23 cellular contexts compared by ENCODE assay signal in genomic region chr2:112867701-112868631, GRCh38. TPM values are rescaled to one million over a fixed set of nuclear protein-coding genes. Genes with fewer than 3 reads are reported as not detected.
A peak's percentile ranks its signal among the peaks of the same experiment; 100 is the strongest.
DNase-seq lines count a peak whose midpoint lies in the region; ATAC-seq and TF ChIP-seq lines count a peak whose summit lies in the region.
"Had no signal": no experiment of that assay in that cellular context is flagged by ENCODE, and none has a peak within 500 bp of the region (broad histone marks: within the 10 kb centered on the region; RNA-seq: fewer than 3 reads in every experiment).

No MANE protein-coding gene starts in this region.

- H3K23ac ChIP-seq in trophoblast cell (ENCODE audit: low read length) = no peak overlapping the region

- H3K9me3 ChIP-seq in GM23248 (ENCODE audit: low read depth) = no peaks in the 10 kb centered on the region
- peaks cover 7% of the 10 kb centered on the region for H3K9me3 ChIP-seq in RWPE2 (ENCODE audit: severe bottlenecking)
- no peaks in the 10 kb centered on the region for H3K9me3 ChIP-seq in esophagus (ENCODE audit: control insufficient read depth in 2 of 2, insufficient read depth in 1 of 2, low read depth in 1 of 2, low read length in 1 of 2)
- H3K9me3 ChIP-seq in trophoblast cell (ENCODE audit: insufficient read depth, low read depth, low read length) = peaks cover 5% of the 10 kb centered on the region
- H3K9me3 ChIP-seq: ascending aorta, BE2C, HAP-1, upper lobe of left lung had no signal

- H3K4ac ChIP-seq in trophoblast cell (ENCODE audit: low read depth, low read length) = no peak overlapping the region

- DNase-seq in GM23248 (peak; percentile 20), RWPE2 (ENCODE audit: low spot score) (no peak), trophoblast cell (peak; percentile 57 to 73), NCI-H446 treated with DMSO at 0.1 percent for 48 hours (lab: John Stamatoyannopoulos, UW) (no peak), NCI-H345 (lab: John Stamatoyannopoulos, UW) (no peak), GM10248 (ENCODE audit: extremely low spot score) (no peak)
- DNase-seq: activated effector memory CD4-positive, alpha-beta T cell treated with Interleukin-2 at 50 U/mL for 16 hours; activated naive CD8-positive, alpha-beta T cell treated with anti-CD3 and anti-CD28 coated beads for 36 hours; BE2C; effector CD8-positive, alpha-beta T cell; NCI-H1092; NCI-H187 treated with DMSO at 0.1 percent for 48 hours; stimulated activated CD8-positive, alpha-beta memory T cell treated with anti-CD3 and anti-CD28 coated beads, Interleukin-4, amount 100 ng/mL, for 48 hours had no signal

- no peaks in the 10 kb centered on the region for H3F3A ChIP-seq in GM23248 (ENCODE audit: insufficient read depth)

- H3K4me1 ChIP-seq in GM23248 (ENCODE audit: insufficient read depth) (peaks cover 20% of the 10 kb centered on the region), RWPE2 (ENCODE audit: insufficient read depth, poor library complexity, severe bottlenecking) (peaks cover 36% of the 10 kb centered on the region), esophagus (ENCODE audit: control insufficient read depth in 2 of 2, insufficient read depth in 2 of 2, low read length in 1 of 2) (peaks cover 3 to 6% of the 10 kb centered on the region in 2 donors), trophoblast cell (ENCODE audit: control insufficient read depth in 1 of 2, insufficient read depth in 2 of 2, low read length in 2 of 2) (no peaks in the 10 kb centered on the region)
- H3K4me1 ChIP-seq: ascending aorta, BE2C had no signal

- H3K79me2 ChIP-seq in GM23248 (ENCODE audit: insufficient read depth) (no peaks in the 10 kb centered on the region), trophoblast cell (ENCODE audit: control insufficient read depth, insufficient read depth, low read length, poor library complexity) (no peaks in the 10 kb centered on the region)

- H3K18ac ChIP-seq in trophoblast cell (ENCODE audit: low read length) = no peak overlapping the region

- H3K4me2 ChIP-seq in GM23248 (ENCODE audit: unreplicated experiment) (no peak overlapping the region), trophoblast cell (ENCODE audit: low read length) (no peak overlapping the region)

- no peak overlapping the region for H4K91ac ChIP-seq in trophoblast cell (ENCODE audit: low read depth, low read length)

- H3K27me3 ChIP-seq in GM23248 (replicated peaks; ENCODE audit: insufficient read depth) = no peaks in the 10 kb centered on the region
- no peaks in the 10 kb centered on the region for H3K27me3 ChIP-seq in RWPE2 (ENCODE audit: insufficient read depth, poor library complexity, severe bottlenecking)
- no peaks in the 10 kb centered on the region for H3K27me3 ChIP-seq in esophagus (ENCODE audit: control insufficient read depth in 1 of 2, insufficient read depth in 2 of 2, low read length in 2 of 2)
- H3K27me3 ChIP-seq in trophoblast cell (ENCODE audit: insufficient read depth, low read length) = no peaks in the 10 kb centered on the region
- H3K27me3 ChIP-seq: ascending aorta, upper lobe of left lung had no signal

- no peak overlapping the region for H3K27ac ChIP-seq in GM23248
- H3K27ac ChIP-seq in RWPE2 (ENCODE audit: poor library complexity, severe bottlenecking) = peak overlapping the region; percentile 75
- H3K27ac ChIP-seq in esophagus (ENCODE audit: low read depth in 2 of 2, low read length in 1 of 2) = peak overlapping the region; percentile 74 to 90
- no peak overlapping the region for H3K27ac ChIP-seq in trophoblast cell (ENCODE audit: low read depth, low read length)
- H3K27ac ChIP-seq: ascending aorta, upper lobe of left lung had no signal

- CTCF ChIA-PET in GM10248 (lab: Yijun Ruan, JAX) = interaction anchor here (0.6 to 3.0 kb wide), 5 partner anchors 15 to 118 kb away, joined by 3 to 10 read pairs (median 3); no protein-coding TSS in a partner anchor

- no peak overlapping the region for H3K14ac ChIP-seq in trophoblast cell (ENCODE audit: low read length)

- H4K8ac ChIP-seq in trophoblast cell (ENCODE audit: low read depth, low read length) = no peak overlapping the region

- POLR2A ChIA-PET in GM10248 (lab: Yijun Ruan, JAX) = no interaction called here

- WGBS in GM23248 (ENCODE audit: low coverage in 1 of 2, low lambda C conversion rate in 2 of 2, missing lambda C conversion rate in 2 of 2), 2 experiments = 79 to 82% methylated on average over 7 of the region's 7 CpGs
- 54 to 69% methylated on average over 7 of the region's 7 CpGs for WGBS in esophagus, 2 donors
- 100% methylated on average over 1 of the region's 7 CpGs for WGBS in trophoblast cell (ENCODE audit: extremely low coverage, insufficient coverage, insufficient read length)

- no peak overlapping the region for H2AK5ac ChIP-seq in trophoblast cell (ENCODE audit: low read length)

- H3K36me3 ChIP-seq in GM23248 (ENCODE audit: low read depth) (no peaks in the 10 kb centered on the region), RWPE2 (ENCODE audit: low read depth) (no peaks in the 10 kb centered on the region), esophagus (ENCODE audit: control insufficient read depth in 2 of 2, insufficient read depth in 2 of 2, low read length in 1 of 2) (no peaks in the 10 kb centered on the region), trophoblast cell (ENCODE audit: control insufficient read depth in 1 of 2, insufficient read depth in 2 of 2, low read length in 2 of 2) (no peaks in the 10 kb centered on the region)
- H3K36me3 ChIP-seq: ascending aorta, BE2C, HAP-1, upper lobe of left lung had no signal

- no peak overlapping the region for H3K9ac ChIP-seq in GM23248
- H3K9ac ChIP-seq in trophoblast cell (ENCODE audit: low read length) = no peak overlapping the region

- no peak overlapping the region for H2BK120ac ChIP-seq in trophoblast cell (ENCODE audit: insufficient read depth, low read length, poor library complexity)

- in situ Hi-C loops in GM23248 (cut with MboI) = no loop called here

- H3K9me2 ChIP-seq in GM23248 (ENCODE audit: insufficient read depth) = no peaks in the 10 kb centered on the region

- H4K20me1 ChIP-seq in GM23248 (ENCODE audit: insufficient read depth) = no peaks in the 10 kb centered on the region

- H2AFZ ChIP-seq in GM23248 (no peak overlapping the region), trophoblast cell (ENCODE audit: insufficient read depth, low read length, poor library complexity) (no peak overlapping the region)

- TF ChIP-seq CTCF in RWPE2 (IDR thresholded peaks at IDR 0.05; ENCODE audit: poor library complexity, severe bottlenecking) = no peak
- TF ChIP-seq CTCF in GM10248 (IDR thresholded peaks at IDR 0.05; ENCODE audit: control extremely low read depth, extremely low read depth, low read depth, missing control alignments) = no peak

- H2BK5ac ChIP-seq in trophoblast cell (ENCODE audit: low read depth, low read length, poor library complexity) = no peak overlapping the region

- no peak overlapping the region for H2BK12ac ChIP-seq in trophoblast cell (ENCODE audit: low read length)

- H3K4me3 ChIP-seq in GM23248 = no peak overlapping the region
- no peak overlapping the region for H3K4me3 ChIP-seq in RWPE2 (ENCODE audit: severe bottlenecking)
- no peak overlapping the region for H3K4me3 ChIP-seq in esophagus (ENCODE audit: low read depth in 1 of 2, low read length in 2 of 2)
- no peak overlapping the region for H3K4me3 ChIP-seq in trophoblast cell (ENCODE audit: low read depth, low read length)
- H3K4me3 ChIP-seq: ascending aorta, GM12878, HAP-1, upper lobe of left lung had no signal

- ATAC-seq in RWPE2 (ENCODE audit: low read depth) (no peak), HG02970 (IDR thresholded peaks at IDR 0.05; ENCODE audit: low FRiP score, unreplicated experiment) (no peak)
- ATAC-seq: GM12878, SK-N-SH treated with all-trans-retinoic acid at 6 μM for 48 hours had no signal

- no peak overlapping the region for H4K12ac ChIP-seq in trophoblast cell (ENCODE audit: low read depth, low read length)

- H3K79me1 ChIP-seq in trophoblast cell (ENCODE audit: low read length) = no peaks in the 10 kb centered on the region

RNA-seq across cellular contexts. Expression of gene IL1B, which starts 31.4 kb away (rescaled TPM):
- 0.86 and 3.8 TPM in 2 replicates for total RNA-seq in GM23248 (2014; rRNA removed; shearing (Covaris generic))
- polyA plus RNA-seq in GM23248 (2016; fragmentation: Nextera tagmentation; extraction: Ambion mirVana) (1.1 and 2.2 TPM in 2 replicates), esophagus (1 to 10 TPM; 1.9 to 4.3 TPM)
- polyA plus RNA-seq in trophoblast cell (2013) = not detected in 2 replicates
- total RNA-seq: activated naive CD8-positive, alpha-beta T cell treated with anti-CD3 and anti-CD28 coated beads for 36 hours; ascending aorta; pulmonary artery endothelial cell had no signal

RNA-seq across cellular contexts. Expression of gene IL37, which starts 43.0 kb away (rescaled TPM):
- total RNA-seq in GM23248 (2014; rRNA removed; shearing (Covaris generic)) = not detected in 2 replicates
- polyA plus RNA-seq in GM23248 (2016; fragmentation: Nextera tagmentation; extraction: Ambion mirVana) (not detected in 2 replicates), esophagus (under 1 TPM; 0.06 to 0.12 TPM)
- polyA plus RNA-seq in trophoblast cell (2013) = 0.07 TPM in 1 of 2 replicates, not detected in the other
- total RNA-seq: activated naive CD8-positive, alpha-beta T cell treated with anti-CD3 and anti-CD28 coated beads for 36 hours; ascending aorta; cerebellum; glomerular endothelial cell; GM12878; pulmonary artery endothelial cell had no signal

Comparison
In these comparisons a context has a peak if more than half of its experiments do, and no peak if none do; other contexts are left out.
1. DNase-seq: peak in GM23248 (single experiment) and trophoblast cell (2 of 2); none in RWPE2 (single experiment), NCI-H446 treated with DMSO at 0.1 percent for 48 hours (single experiment), NCI-H345 (single experiment) and GM10248 (single experiment).
2. H3K27ac ChIP-seq: peak in RWPE2 (single experiment) and esophagus (2 of 2); none in GM23248 (single experiment) and trophoblast cell (single experiment).